In the genomic region with DNA sequence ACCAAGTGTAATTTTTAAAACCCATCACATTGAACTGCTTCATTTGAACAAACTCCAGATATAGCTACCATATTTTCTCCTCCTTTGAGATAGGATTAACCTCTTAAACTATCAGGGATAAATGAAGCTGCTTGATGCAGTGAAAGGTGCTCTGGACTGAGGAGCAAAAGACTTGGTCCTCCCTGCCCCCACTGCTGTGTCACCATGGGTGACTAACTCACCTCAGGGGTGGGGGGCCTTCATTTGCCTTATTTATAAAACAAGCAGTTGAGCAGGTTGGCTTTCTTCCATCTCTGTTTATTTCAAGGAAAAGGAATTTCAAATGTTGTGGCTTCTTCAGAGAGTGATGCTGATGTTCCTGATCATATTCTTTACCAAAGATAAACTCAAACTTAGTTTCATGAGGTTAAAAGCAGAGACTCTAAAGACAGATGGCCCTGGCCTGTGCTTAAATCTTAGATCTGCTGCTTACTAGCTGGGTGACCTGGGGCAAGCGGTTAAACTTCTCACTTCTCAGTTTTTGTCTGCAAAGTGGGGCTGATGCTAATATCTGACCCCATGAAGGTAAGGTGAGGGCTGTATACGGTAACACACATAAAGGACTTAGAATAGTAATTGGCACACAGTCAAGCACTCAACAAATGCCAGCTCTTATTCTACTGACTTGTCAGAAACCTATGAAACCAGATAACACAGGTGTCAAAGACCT, we compare ENCODE assay signal across 16 cellular contexts.
DNase-seq lines count a peak whose midpoint lies in the region; ATAC-seq and TF ChIP-seq lines count a peak whose summit lies in the region.
"Had no signal": no experiment of that assay in that cellular context is flagged by ENCODE, and none has a peak within 500 bp of the region (broad histone marks: within the 10 kb centered on the region; RNA-seq: fewer than 3 reads in every experiment).

No MANE protein-coding gene starts in this region.

- DNase-seq in stimulated activated CD4-positive, alpha-beta T cell treated with anti-CD3 and anti-CD28 coated beads, Interleukin-4, amount 100 ng/mL, for 1 hour, result no peak
- no peak for DNase-seq in stimulated activated naive B cell treated with anti-CD40 and anti-IgM and Interleukin-4, amounts not matched to agents 10 μg/mL and 1 μg/mL and 100 μg/mL, for 72 hours
- DNase-seq in activated CD4-positive, CD25-positive, alpha-beta regulatory T cell (lab: John Stamatoyannopoulos, UW), result no peak
- DNase-seq in LoVo (ENCODE audit: low spot score), result no peak
- DNase-seq: activated CD4-positive, alpha-beta T cell treated with anti-CD3 and anti-CD28 coated beads, Interleukin-2, amount 10 ng/mL, durations not matched to agents 7 days and 5 days; activated T-cell treated with anti-CD3 and anti-CD28 coated beads, Interleukin-2, amount 50 U/mL, for 1 hour; brain microvascular endothelial cell; natural killer cell; NCI-H187; OCI-M1 had no signal

- H4K20me1 ChIP-seq in OCI-LY3 (ENCODE audit: insufficient read depth, low read length), result no peaks in the 10 kb centered on the region

- H2AFZ ChIP-seq in OCI-LY3 (ENCODE audit: low read depth, low read length), result no peak overlapping the region

- TF ChIP-seq POLR2A in GM18505 (IDR thresholded peaks at IDR 0.05; ENCODE audit: borderline replicate concordance, extremely low read depth, insufficient read depth, insufficient read length), result no peak

- no peak overlapping the region for H3K27ac ChIP-seq in OCI-LY3 (ENCODE audit: low read length)
- H3K27ac ChIP-seq: brain microvascular endothelial cell had no signal

- peaks cover 9 to 11% of the 10 kb centered on the region in 2 donors for H3K27me3 Mint-ChIP-seq in stimulated activated naive B cell treated with anti-CD40 and anti-IgM and Interleukin-4, amounts not matched to agents 10 μg/mL and 1 μg/mL and 100 μg/mL, for 72 hours

- 0 out of 2 replicates have a peak overlapping the region, but pooled peaks have one; percentile 7 for H3K4me2 ChIP-seq in OCI-LY3 (ENCODE audit: low read length)

- no peaks in the 10 kb centered on the region for H3K36me3 ChIP-seq in OCI-LY3 (replicated peaks; ENCODE audit: low read depth, low read length)
- H3K36me3 ChIP-seq: brain microvascular endothelial cell had no signal

- no peak overlapping the region for H3K27ac Mint-ChIP-seq in stimulated activated naive B cell treated with anti-CD40 and anti-IgM and Interleukin-4, amounts not matched to agents 10 μg/mL and 1 μg/mL and 100 μg/mL, for 72 hours
- H3K27ac Mint-ChIP-seq: activated CD4-positive, alpha-beta T cell treated with anti-CD3 and anti-CD28 coated beads, Interleukin-2, amount 10 ng/mL, durations not matched to agents 7 days and 5 days; activated naive CD8-positive, alpha-beta T cell; natural killer cell had no signal

- no peaks in the 10 kb centered on the region for H3K36me3 Mint-ChIP-seq in stimulated activated naive B cell treated with anti-CD40 and anti-IgM and Interleukin-4, amounts not matched to agents 10 μg/mL and 1 μg/mL and 100 μg/mL, for 72 hours
- H3K36me3 Mint-ChIP-seq: activated naive CD8-positive, alpha-beta T cell; natural killer cell had no signal

- TF ChIP-seq CTCF in OCI-LY3 (IDR thresholded peaks at IDR 0.05; ENCODE audit: low read depth, low read length), result no peak

- H3K27me3 ChIP-seq in OCI-LY3 (ENCODE audit: low read depth, low read length), result no peaks in the 10 kb centered on the region
- H3K27me3 ChIP-seq: brain microvascular endothelial cell had no signal

- H3K9me3 Mint-ChIP-seq in stimulated activated naive B cell treated with anti-CD40 and anti-IgM and Interleukin-4, amounts not matched to agents 10 μg/mL and 1 μg/mL and 100 μg/mL, for 72 hours, result no peaks in the 10 kb centered on the region
- H3K9me3 Mint-ChIP-seq: activated CD4-positive, alpha-beta T cell treated with anti-CD3 and anti-CD28 coated beads, Interleukin-2, amount 10 ng/mL, durations not matched to agents 7 days and 5 days; natural killer cell had no signal

- H3K4me3 Mint-ChIP-seq in stimulated activated naive B cell treated with anti-CD40 and anti-IgM and Interleukin-4, amounts not matched to agents 10 μg/mL and 1 μg/mL and 100 μg/mL, for 72 hours, result no peak overlapping the region
- H3K4me3 Mint-ChIP-seq: activated CD4-positive, alpha-beta T cell treated with anti-CD3 and anti-CD28 coated beads, Interleukin-2, amount 10 ng/mL, durations not matched to agents 7 days and 5 days; activated naive CD8-positive, alpha-beta T cell; natural killer cell had no signal

- no peaks in the 10 kb centered on the region for H3K79me2 ChIP-seq in OCI-LY3 (ENCODE audit: low read length)

- H3K4me1 ChIP-seq in OCI-LY3 (ENCODE audit: low read length), result peaks cover 37% of the 10 kb centered on the region

- ATAC-seq in GM18505 (IDR thresholded peaks at IDR 0.05; ENCODE audit: unreplicated experiment), result peak; percentile 36
- ATAC-seq in GM21367 (IDR thresholded peaks at IDR 0.05; ENCODE audit: unreplicated experiment), result peak; percentile 50
- peak; percentile 34 for ATAC-seq in HG03103 (IDR thresholded peaks at IDR 0.05; ENCODE audit: low read depth, unreplicated experiment)
- no peak for ATAC-seq in stimulated activated naive B cell treated with anti-CD40 and anti-IgM and Interleukin-4, amounts not matched to agents 10 μg/mL and 1 μg/mL and 100 μg/mL, for 72 hours (replicated peaks)
- ATAC-seq: esophagus mucosa, natural killer cell had no signal

- no peak overlapping the region for H3K9ac ChIP-seq in OCI-LY3 (ENCODE audit: low read length)

- H3K4me3 ChIP-seq in OCI-LY3 (ENCODE audit: low read length), result no peak overlapping the region

- H3K9me3 ChIP-seq in OCI-LY3 (ENCODE audit: insufficient read depth, low read length), result no peaks in the 10 kb centered on the region

- peaks cover 14 to 26% of the 10 kb centered on the region in 2 donors for H3K4me1 Mint-ChIP-seq in stimulated activated naive B cell treated with anti-CD40 and anti-IgM and Interleukin-4, amounts not matched to agents 10 μg/mL and 1 μg/mL and 100 μg/mL, for 72 hours
- H3K4me1 Mint-ChIP-seq: activated CD4-positive, alpha-beta T cell treated with anti-CD3 and anti-CD28 coated beads, Interleukin-2, amount 10 ng/mL, durations not matched to agents 7 days and 5 days; natural killer cell had no signal

Comparison
In these comparisons a context has a peak if more than half of its experiments do, and no peak if none do; other contexts are left out.
1. ATAC-seq: peak in GM18505 (single experiment), GM21367 (single experiment) and HG03103 (single experiment); none in stimulated activated naive B cell treated with anti-CD40 and anti-IgM and Interleukin-4, amounts not matched to agents 10 μg/mL and 1 μg/mL and 100 μg/mL, for 72 hours (0 of 2).